ENCODE assay signal across 1 cellular context in genomic region chr1:40040511-40041465, GRCh38.
TF ChIP-seq lines count a peak whose summit lies in the region.

Gene CAP1 (plus strand): TSS chr1:40040729. CDS start chr1:40059347, 18,618 bp downstream.

TF ChIP-seq in Ishikawa, 13 proteins besides CTCF, POLR2A, EP300 and RAD21 (continued from another document):
- TF ChIP-seq, protein P1, sequence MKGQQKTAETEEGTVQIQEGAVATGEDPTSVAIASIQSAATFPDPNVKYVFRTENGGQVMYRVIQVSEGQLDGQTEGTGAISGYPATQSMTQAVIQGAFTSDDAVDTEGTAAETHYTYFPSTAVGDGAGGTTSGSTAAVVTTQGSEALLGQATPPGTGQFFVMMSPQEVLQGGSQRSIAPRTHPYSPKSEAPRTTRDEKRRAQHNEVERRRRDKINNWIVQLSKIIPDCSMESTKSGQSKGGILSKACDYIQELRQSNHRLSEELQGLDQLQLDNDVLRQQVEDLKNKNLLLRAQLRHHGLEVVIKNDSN (IDR thresholded peaks at IDR 0.05), result peak; percentile 51; the same call in 1 of the 2 replicates
- TF ChIP-seq TCF12 (IDR thresholded peaks at IDR 0.05; ENCODE audit: low read depth), result peak; percentile 41
